In the genomic region with DNA sequence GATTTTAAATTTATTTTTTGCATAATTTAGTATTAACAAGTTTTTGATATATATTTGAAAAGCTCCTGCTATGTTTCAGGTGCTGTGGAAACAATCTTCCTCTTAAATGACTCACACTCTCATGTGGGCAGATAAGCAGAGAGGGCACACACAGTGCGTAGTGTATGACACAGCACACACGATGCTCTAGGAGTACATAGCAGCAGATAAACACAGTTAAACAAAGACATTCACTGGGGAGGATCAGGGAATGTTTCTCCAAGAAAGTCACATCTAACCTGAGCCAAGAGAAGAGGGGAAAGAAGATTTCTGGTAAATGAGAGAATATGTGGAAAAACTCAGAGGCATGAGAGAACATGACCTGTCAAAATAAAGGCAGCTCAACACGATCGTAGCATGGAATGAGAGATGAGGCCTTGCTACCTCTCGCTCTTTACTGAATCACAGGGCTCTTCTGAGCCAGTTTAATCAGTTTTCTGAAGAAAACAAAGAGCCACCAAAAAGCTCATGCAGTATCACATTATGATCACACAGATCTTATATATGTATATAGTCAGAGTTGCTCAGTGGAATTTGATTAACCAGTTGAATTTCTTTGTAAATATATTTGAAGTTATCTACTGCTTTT, we compare ENCODE assay signal across 11 cellular contexts.
DNase-seq lines count a peak whose midpoint lies in the region; ATAC-seq and TF ChIP-seq lines count a peak whose summit lies in the region.
"Had no signal": no experiment of that assay in that cellular context is flagged by ENCODE, and none has a peak within 500 bp of the region (broad histone marks: within the 10 kb centered on the region; RNA-seq: fewer than 3 reads in every experiment).

No MANE protein-coding gene starts in this region.

- TSS peak; percentile 87 for BruUV-seq in mammary epithelial cell (replicated peaks; lab: Mats Ljungman, UMichigan)

- peak overlapping the region; percentile 32 for H3K4me2 ChIP-seq in mammary epithelial cell (ENCODE audit: insufficient read depth, low read depth, low read length)

- TF ChIP-seq CTCF in mammary epithelial cell (conservative IDR thresholded peaks at IDR 0.05 in 1 of 2, IDR thresholded peaks at IDR 0.05 in 1 of 2; ENCODE audit: extremely low read depth in 1 of 2, insufficient read depth in 1 of 2, low read depth in 1 of 2, low read length in 2 of 2): no peak
- TF ChIP-seq CTCF in left lung (IDR thresholded peaks at IDR 0.05): no peak

- H3K27ac Mint-ChIP-seq in activated naive CD8-positive, alpha-beta T cell: peak overlapping the region; percentile 22
- H3K27ac Mint-ChIP-seq in activated naive CD8-positive, alpha-beta T cell treated with anti-CD3 and anti-CD28 coated beads for 36 hours: no peak overlapping the region
- H3K27ac Mint-ChIP-seq: CD4-positive, CD25-positive, alpha-beta regulatory T cell had no signal

- in situ Hi-C loops in mammary epithelial cell (cut with MboI; ENCODE audit: low sequenced_read_pairs in 2 of 2): no loop called here

- peaks cover 3% of the 10 kb centered on the region for H3K27me3 Mint-ChIP-seq in activated naive CD8-positive, alpha-beta T cell
- H3K27me3 Mint-ChIP-seq in activated naive CD8-positive, alpha-beta T cell treated with anti-CD3 and anti-CD28 coated beads for 36 hours: no peaks in the 10 kb centered on the region
- H3K27me3 Mint-ChIP-seq: CD4-positive, CD25-positive, alpha-beta regulatory T cell had no signal

- H3K27ac ChIP-seq in mammary epithelial cell (ENCODE audit: insufficient read depth, low read depth, low read length) (peak overlapping the region; percentile 92), left lung (peak overlapping the region in 1 of 2 donors; percentile 65), aorta (ENCODE audit: low read depth in 1 of 2, low read length in 2 of 2) (no peak overlapping the region)

- no peaks in the 10 kb centered on the region for H4K20me1 ChIP-seq in mammary epithelial cell (ENCODE audit: insufficient read depth, low read length)

- intact Hi-C loops in mammary epithelial cell (cut with micrococcal nuclease) (no loop called here), left lung (cut with DNase I) (no loop called here), aorta (cut with DNase I) (no loop called here)

- H3K4me1 ChIP-seq in mammary epithelial cell (ENCODE audit: insufficient read depth, low read length) (peaks cover 7% of the 10 kb centered on the region), left lung (no peaks in the 10 kb centered on the region), aorta (ENCODE audit: control insufficient read depth in 1 of 2, insufficient read depth in 2 of 2, low read length in 2 of 2) (no peaks in the 10 kb centered on the region)

- H3K36me3 Mint-ChIP-seq in activated naive CD8-positive, alpha-beta T cell: no peaks in the 10 kb centered on the region
- H3K36me3 Mint-ChIP-seq in activated naive CD8-positive, alpha-beta T cell treated with anti-CD3 and anti-CD28 coated beads for 36 hours: no peaks in the 10 kb centered on the region
- H3K36me3 Mint-ChIP-seq: CD4-positive, CD25-positive, alpha-beta regulatory T cell had no signal

- H3K36me3 ChIP-seq in mammary epithelial cell (ENCODE audit: insufficient read depth, low read length): no peaks in the 10 kb centered on the region
- H3K36me3 ChIP-seq in left lung: no peaks in the 10 kb centered on the region
- no peaks in the 10 kb centered on the region for H3K36me3 ChIP-seq in aorta (ENCODE audit: control insufficient read depth in 1 of 2, insufficient read depth in 2 of 2, low read length in 1 of 2)

- H3K9me3 ChIP-seq in mammary epithelial cell (replicated peaks; ENCODE audit: insufficient read depth, low read length): no peaks in the 10 kb centered on the region
- no peaks in the 10 kb centered on the region for H3K9me3 ChIP-seq in left lung
- no peaks in the 10 kb centered on the region for H3K9me3 ChIP-seq in aorta (ENCODE audit: control insufficient read depth, low read length)

- H3K9me3 Mint-ChIP-seq in activated naive CD8-positive, alpha-beta T cell (ENCODE audit: low read depth): no peaks in the 10 kb centered on the region
- H3K9me3 Mint-ChIP-seq in activated naive CD8-positive, alpha-beta T cell treated with anti-CD3 and anti-CD28 coated beads for 36 hours: no peaks in the 10 kb centered on the region

- CTCF ChIA-PET in mammary epithelial cell (lab: Charles Lee; ENCODE audit: low non-redundant PET): interaction anchor here (0.5 to 0.6 kb wide), 3 partner anchors 321 to 1356 kb away, joined by 3 read pairs; no protein-coding TSS in a partner anchor

- DNase-seq in activated naive CD8-positive, alpha-beta T cell treated with anti-CD3 and anti-CD28 coated beads for 36 hours: no peak
- DNase-seq in mammary epithelial cell (peak; percentile 92), left lung (no peak), aorta (no peak), NCI-H1694 treated with DMSO at 0.1 percent for 48 hours (lab: John Stamatoyannopoulos, UW) (no peak)
- DNase-seq in stimulated activated CD4-positive, alpha-beta T cell treated with anti-CD3 and anti-CD28 coated beads, Interleukin-12 subunit alpha, Interleukin-12 subunit beta, amount 100 ng/mL, for 4 hours: no peak
- DNase-seq: stimulated activated naive CD4-positive, alpha-beta T cell had no signal

- ATAC-seq in left lung (peak; percentile 97), aorta (ENCODE audit: low FRiP score) (peak; percentile 88), HG03135 (IDR thresholded peaks at IDR 0.05; ENCODE audit: unreplicated experiment) (no peak)

- peaks cover 2% of the 10 kb centered on the region for H3K4me1 Mint-ChIP-seq in activated naive CD8-positive, alpha-beta T cell (ENCODE audit: low read depth)
- peaks cover 3% of the 10 kb centered on the region for H3K4me1 Mint-ChIP-seq in activated naive CD8-positive, alpha-beta T cell treated with anti-CD3 and anti-CD28 coated beads for 36 hours
- H3K4me1 Mint-ChIP-seq: CD4-positive, CD25-positive, alpha-beta regulatory T cell had no signal

- no peak overlapping the region for H3K4me3 Mint-ChIP-seq in activated naive CD8-positive, alpha-beta T cell
- no peak overlapping the region for H3K4me3 Mint-ChIP-seq in activated naive CD8-positive, alpha-beta T cell treated with anti-CD3 and anti-CD28 coated beads for 36 hours
- H3K4me3 Mint-ChIP-seq: CD4-positive, CD25-positive, alpha-beta regulatory T cell had no signal

- H2AFZ ChIP-seq in mammary epithelial cell (ENCODE audit: low read depth, low read length): peak overlapping the region; percentile 44

- H3K27me3 ChIP-seq in mammary epithelial cell (ENCODE audit: insufficient read depth, low read length) (no peaks in the 10 kb centered on the region), left lung (no peaks in the 10 kb centered on the region), aorta (ENCODE audit: control insufficient read depth in 1 of 2, insufficient read depth in 2 of 2, low read length in 1 of 2) (no peaks in the 10 kb centered on the region)

- dilution Hi-C loops in mammary epithelial cell (cut with HindIII; ENCODE audit: low sequenced_read_pairs): loop anchor here (5.0 kb wide), 1 partner anchor 57 kb away; no protein-coding TSS in a partner anchor

- H3K79me2 ChIP-seq in mammary epithelial cell (ENCODE audit: insufficient read depth, low read length): no peaks in the 10 kb centered on the region

- WGBS in mammary epithelial cell (ENCODE audit: low coverage, missing lambda C conversion rate): 50% methylated on average over 5 of the region's 5 CpGs
- WGBS in aorta, 2 donors: 70 to 78% methylated on average over 5 of the region's 5 CpGs

- H3K4me3 ChIP-seq in mammary epithelial cell (replicated peaks in 1 of 3; ENCODE audit: insufficient read depth in 1 of 3, low read depth in 2 of 3, low read length in 3 of 3) (no peak overlapping the region), left lung (no peak overlapping the region), aorta (ENCODE audit: low read length in 2 of 2) (no peak overlapping the region)
- H3K4me3 ChIP-seq: coronary artery had no signal

- H3K9ac ChIP-seq in mammary epithelial cell (ENCODE audit: insufficient read depth, low read length): peak overlapping the region; percentile 77
